Comparison of ENCODE assay signal across 20 cellular contexts in genomic region chr11:83064011-83064410, GRCh38. TPM values are rescaled to one million over a fixed set of nuclear protein-coding genes. Genes with fewer than 3 reads are reported as not detected.
A peak's percentile ranks its signal among the peaks of the same experiment; 100 is the strongest.
DNase-seq lines count a peak whose midpoint lies in the region; ATAC-seq and TF ChIP-seq lines count a peak whose summit lies in the region.
"Had no signal": no experiment of that assay in that cellular context is flagged by ENCODE, and none has a peak within 500 bp of the region (broad histone marks: within the 10 kb centered on the region; RNA-seq: fewer than 3 reads in every experiment).

No MANE protein-coding gene starts in this region.

- no peaks in the 10 kb centered on the region for H3K27me3 ChIP-seq in breast epithelium
- H3K27me3 ChIP-seq: body of pancreas, gastroesophageal sphincter, pancreas, tibial artery had no signal

- H3K27ac ChIP-seq in RWPE1: 0 out of 2 replicates have a peak overlapping the region, but pooled peaks have one; percentile 31
- H3K27ac ChIP-seq in breast epithelium: no peak overlapping the region
- H3K27ac ChIP-seq: body of pancreas, epithelial cell of prostate, pancreas had no signal

- CTCF ChIA-PET in RWPE1 (lab: Yijun Ruan, JAX): interaction anchor here (0.6 kb wide), 1 partner anchor 109 kb away, joined by 8 read pairs; no protein-coding TSS in a partner anchor

- intact Hi-C loops in dendritic cell treated with granulocyte-macrophage colony-stimulating factor and Interleukin-4, amounts not matched to agents 40 ng/mL and 50 ng/mL, for 4 days (cut with micrococcal nuclease): no loop called here
- intact Hi-C loops in breast epithelium (cut with DNase I; ENCODE audit: low total_unique reads): no loop called here

- H3K27me3 Mint-ChIP-seq in activated T-cell treated with anti-CD3 and anti-CD28 coated beads, Interleukin-2, amount 50 U/mL, for 4 hours (ENCODE audit: low read depth): no peaks in the 10 kb centered on the region
- H3K27me3 Mint-ChIP-seq in dendritic cell treated with granulocyte-macrophage colony-stimulating factor and Interleukin-4, amounts not matched to agents 40 ng/mL and 50 ng/mL, for 4 days: peaks cover 16% of the 10 kb centered on the region
- H3K27me3 Mint-ChIP-seq in type B pancreatic cell: no peaks in the 10 kb centered on the region
- H3K27me3 Mint-ChIP-seq: CD4-positive, alpha-beta memory T cell had no signal

- H3K4me3 ChIP-seq in breast epithelium: no peak overlapping the region
- H3K4me3 ChIP-seq: body of pancreas, pancreas had no signal

- H3K9me3 Mint-ChIP-seq in activated T-cell treated with anti-CD3 and anti-CD28 coated beads, Interleukin-2, amount 50 U/mL, for 4 hours: no peaks in the 10 kb centered on the region
- no peaks in the 10 kb centered on the region for H3K9me3 Mint-ChIP-seq in dendritic cell treated with granulocyte-macrophage colony-stimulating factor and Interleukin-4, amounts not matched to agents 40 ng/mL and 50 ng/mL, for 4 days
- H3K9me3 Mint-ChIP-seq in type B pancreatic cell: no peaks in the 10 kb centered on the region
- peaks cover 0 to 10% of the 10 kb centered on the region in 2 donors for H3K9me3 Mint-ChIP-seq in activated naive CD4-positive, alpha-beta T cell treated with anti-CD3 and anti-CD28 coated beads, Interleukin-2, amount 50 U/mL, for 72 hours
- H3K9me3 Mint-ChIP-seq: CD4-positive, alpha-beta memory T cell; WTC11 had no signal

- H3K36me3 Mint-ChIP-seq in activated T-cell treated with anti-CD3 and anti-CD28 coated beads, Interleukin-2, amount 50 U/mL, for 4 hours (ENCODE audit: insufficient read depth): peaks cover 11% of the 10 kb centered on the region
- H3K36me3 Mint-ChIP-seq in dendritic cell treated with granulocyte-macrophage colony-stimulating factor and Interleukin-4, amounts not matched to agents 40 ng/mL and 50 ng/mL, for 4 days (ENCODE audit: low read depth): peaks cover 50% of the 10 kb centered on the region
- H3K36me3 Mint-ChIP-seq in type B pancreatic cell: peaks cover 7% of the 10 kb centered on the region
- H3K36me3 Mint-ChIP-seq in activated naive CD4-positive, alpha-beta T cell treated with anti-CD3 and anti-CD28 coated beads, Interleukin-2, amount 50 U/mL, for 72 hours: peaks cover 6 to 27% of the 10 kb centered on the region in 2 donors
- H3K36me3 Mint-ChIP-seq: WTC11 had no signal

- peak overlapping the region; percentile 80 for H3K27ac Mint-ChIP-seq in dendritic cell treated with granulocyte-macrophage colony-stimulating factor and Interleukin-4, amounts not matched to agents 40 ng/mL and 50 ng/mL, for 4 days
- H3K27ac Mint-ChIP-seq in type B pancreatic cell: peak overlapping the region; percentile 82
- H3K27ac Mint-ChIP-seq in activated naive CD4-positive, alpha-beta T cell treated with anti-CD3 and anti-CD28 coated beads, Interleukin-2, amount 50 U/mL, for 72 hours: peak overlapping the region in 1 of 2 donors; percentile 90

- no peak for DNase-seq in activated T-cell treated with anti-CD3 and anti-CD28 coated beads, Interleukin-2, amount 50 U/mL, for 4 hours
- DNase-seq in activated T-cell treated with anti-CD3 and anti-CD28 coated beads, Interleukin-2, amount 50 U/mL, for 1 hour: no peak
- DNase-seq in RWPE1 (ENCODE audit: low spot score): no peak
- DNase-seq in type B pancreatic cell (ENCODE audit: extremely low spot score, unreplicated experiment): no peak
- DNase-seq in breast epithelium (ENCODE audit: low spot score in 2 of 2): no peak
- DNase-seq in medulla oblongata (ENCODE audit: extremely low spot score): no peak
- no peak for DNase-seq in activated naive CD4-positive, alpha-beta T cell treated with anti-CD3 and anti-CD28 coated beads, Interleukin-2, amount 50 U/mL, for 72 hours (ENCODE audit: low spot score in 2 of 2)
- DNase-seq: activated naive CD4-positive, alpha-beta T cell treated with Interleukin-2 at 50 U/mL for 16 hours; body of pancreas; CD4-positive, alpha-beta memory T cell; DND-41; left colon; NCI-H1694; pancreas; stimulated activated CD4-positive, alpha-beta T cell treated with anti-CD3 and anti-CD28 coated beads, Interleukin-2, amount 100 ng/mL, for 48 hours; tibial artery had no signal

- H3K4me1 ChIP-seq in breast epithelium: no peaks in the 10 kb centered on the region
- H3K4me1 ChIP-seq: body of pancreas had no signal

- H3K9me3 ChIP-seq in breast epithelium: no peaks in the 10 kb centered on the region
- H3K9me3 ChIP-seq: body of pancreas, gastroesophageal sphincter, pancreas, tibial artery had no signal

- no peaks in the 10 kb centered on the region for H3K36me3 ChIP-seq in breast epithelium
- H3K36me3 ChIP-seq: gastroesophageal sphincter, pancreas, tibial artery had no signal

- TF ChIP-seq POLR2A in breast epithelium (IDR thresholded peaks at IDR 0.05): no peak

- H3K4me1 Mint-ChIP-seq in activated T-cell treated with anti-CD3 and anti-CD28 coated beads, Interleukin-2, amount 50 U/mL, for 4 hours (ENCODE audit: low read depth): peaks cover 40% of the 10 kb centered on the region
- peaks cover 68% of the 10 kb centered on the region for H3K4me1 Mint-ChIP-seq in dendritic cell treated with granulocyte-macrophage colony-stimulating factor and Interleukin-4, amounts not matched to agents 40 ng/mL and 50 ng/mL, for 4 days (ENCODE audit: low read depth)
- H3K4me1 Mint-ChIP-seq in type B pancreatic cell (ENCODE audit: unreplicated experiment): peaks cover 8% of the 10 kb centered on the region

- TF ChIP-seq CTCF in RWPE1 (conservative IDR thresholded peaks at IDR 0.05; ENCODE audit: low read depth): no peak
- TF ChIP-seq CTCF in type B pancreatic cell (conservative IDR thresholded peaks at IDR 0.05): no peak
- TF ChIP-seq CTCF in breast epithelium (IDR thresholded peaks at IDR 0.05): no peak

- ATAC-seq in activated T-cell treated with anti-CD3 and anti-CD28 coated beads, Interleukin-2, amount 50 U/mL, for 4 hours: no peak
- no peak for ATAC-seq in activated naive CD4-positive, alpha-beta T cell treated with anti-CD3 and anti-CD28 coated beads, Interleukin-2, amount 50 U/mL, for 72 hours
- ATAC-seq: WTC11 had no signal

- POLR2A ChIA-PET in RWPE1 (lab: Yijun Ruan, JAX; ENCODE audit: low non-redundant PET): no interaction called here

- peak overlapping the region; percentile 12 for H3K4me3 Mint-ChIP-seq in activated T-cell treated with anti-CD3 and anti-CD28 coated beads, Interleukin-2, amount 50 U/mL, for 4 hours
- no peak overlapping the region for H3K4me3 Mint-ChIP-seq in dendritic cell treated with granulocyte-macrophage colony-stimulating factor and Interleukin-4, amounts not matched to agents 40 ng/mL and 50 ng/mL, for 4 days
- no peak overlapping the region for H3K4me3 Mint-ChIP-seq in type B pancreatic cell
- H3K4me3 Mint-ChIP-seq: WTC11 had no signal

RNA-seq across cellular contexts. Expression of gene RAB30, which starts 7.7 kb away (rescaled TPM):
- total RNA-seq in activated T-cell treated with anti-CD3 and anti-CD28 coated beads, Interleukin-2, amount 50 U/mL, for 4 hours: 10 to 100 TPM; 10.5 to 12.4 (median 11.3) TPM
- 10.0 and 13.8 TPM in 2 replicates for total RNA-seq in type B pancreatic cell (ENCODE audit: low replicate concordance)
- total RNA-seq in breast epithelium: 10 to 100 TPM; 20.3 to 26.6 (median 24.2) TPM
- 10 to 100 TPM in 1 of 2 donors, 1 to 10 TPM in 1; 8.7 to 12.1 TPM for total RNA-seq in activated naive CD4-positive, alpha-beta T cell treated with anti-CD3 and anti-CD28 coated beads, Interleukin-2, amount 50 U/mL, for 72 hours
